In genomic region chr1:50620680-50621329, GRCh38 we compare ENCODE assay signal across 9 cellular contexts.
DNase-seq lines count a peak whose midpoint lies in the region; ATAC-seq, FAIRE-seq and TF ChIP-seq lines count a peak whose summit lies in the region.
"Had no signal": no experiment of that assay in that cellular context is flagged by ENCODE, and none has a peak within 500 bp of the region (broad histone marks: within the 10 kb centered on the region; RNA-seq: fewer than 3 reads in every experiment).

No MANE protein-coding gene starts in this region.

- H3K4me3 ChIP-seq in endothelial cell of umbilical vein (replicated peaks in 1 of 3; ENCODE audit: insufficient read depth in 1 of 3, low read depth in 1 of 3, low read length in 3 of 3) (no peak overlapping the region), prostate gland (no peak overlapping the region)

- peaks cover 5% of the 10 kb centered on the region for H3K9me3 Mint-ChIP-seq in activated T-cell treated with anti-CD3 and anti-CD28 coated beads, Interleukin-2, amount 50 U/mL, for 24 hours

- 83% methylated on average over 6 of the region's 6 CpGs for WGBS in prostate gland

- CTCF ChIA-PET in endothelial cell of umbilical vein (lab: Charles Lee): interaction anchor here (0.6 to 7.1 kb wide), 26 partner anchors 8 to 1939 kb away, joined by 3 to 142 read pairs (median 4); partner anchors contain the start of gene RNF11

- H3K4me1 ChIP-seq in endothelial cell of umbilical vein (ENCODE audit: control insufficient read depth, extremely low read depth, insufficient read depth, low read length) (no peaks in the 10 kb centered on the region), prostate gland (replicated peaks) (no peaks in the 10 kb centered on the region)

- H4K20me1 ChIP-seq in endothelial cell of umbilical vein (replicated peaks; ENCODE audit: control insufficient read depth, extremely low read depth, insufficient read depth, low read length): no peaks in the 10 kb centered on the region

- intact Hi-C loops in endothelial cell of umbilical vein (cut with micrococcal nuclease) (loop anchor here (1.0 kb wide), 1 partner anchor 83 kb away; no protein-coding TSS in a partner anchor), prostate gland (cut with DNase I) (no loop called here)

- TF ChIP-seq CTCF in endothelial cell of umbilical vein (IDR thresholded peaks at IDR 0.05; ENCODE audit: extremely low read depth in 1 of 2, insufficient read depth in 1 of 2, low read depth in 1 of 2, low read length in 2 of 2) (peak; percentile 26 to 54), prostate gland (IDR thresholded peaks at IDR 0.05) (peak in 3 of 4 experiments; percentile 45 to 52 (median 48))

- peak; percentile 74 for FAIRE-seq in endothelial cell of umbilical vein (lab: Jason Lieb, UNC)
- FAIRE-seq: A204.1 had no signal

- POLR2A ChIA-PET in endothelial cell of umbilical vein (lab: Charles Lee): interaction anchor here (0.8 kb wide), 1 partner anchor 9 kb away, joined by 5 read pairs; no protein-coding TSS in a partner anchor

- no peak overlapping the region for H2AFZ ChIP-seq in endothelial cell of umbilical vein (ENCODE audit: low read depth, low read length)

- H3K27me3 Mint-ChIP-seq in activated T-cell treated with anti-CD3 and anti-CD28 coated beads, Interleukin-2, amount 50 U/mL, for 24 hours: no peaks in the 10 kb centered on the region
- no peaks in the 10 kb centered on the region for H3K27me3 Mint-ChIP-seq in T-helper 17 cell

- no peak overlapping the region for H3K27ac Mint-ChIP-seq in activated T-cell treated with anti-CD3 and anti-CD28 coated beads, Interleukin-2, amount 50 U/mL, for 24 hours
- no peak overlapping the region for H3K27ac Mint-ChIP-seq in T-helper 17 cell

- H3K27ac ChIP-seq in endothelial cell of umbilical vein (ENCODE audit: insufficient read depth, low read depth, low read length) (no peak overlapping the region), prostate gland (no peak overlapping the region)

- ATAC-seq in T-helper 17 cell: no peak

- no peaks in the 10 kb centered on the region for H3K9me3 ChIP-seq in endothelial cell of umbilical vein (replicated peaks; ENCODE audit: control insufficient read depth, insufficient read depth, low read length)
- H3K9me3 ChIP-seq in prostate gland: no peaks in the 10 kb centered on the region
- no peaks in the 10 kb centered on the region for H3K9me3 ChIP-seq in T-helper 17 cell (ENCODE audit: control insufficient read depth, low read length, poor library complexity, severe bottlenecking)

- no peaks in the 10 kb centered on the region for H3K36me3 ChIP-seq in endothelial cell of umbilical vein (ENCODE audit: control insufficient read depth in 2 of 2, extremely low read depth in 1 of 2, insufficient read depth in 2 of 2, low read length in 2 of 2)
- H3K36me3 ChIP-seq in prostate gland: no peaks in the 10 kb centered on the region

- no peaks in the 10 kb centered on the region for H3K79me2 ChIP-seq in endothelial cell of umbilical vein (ENCODE audit: control insufficient read depth, insufficient read depth, low read length)

- no peaks in the 10 kb centered on the region for H3K9me1 ChIP-seq in endothelial cell of umbilical vein (replicated peaks; ENCODE audit: control insufficient read depth, extremely low read depth, insufficient read depth, low read length)

- H3K4me2 ChIP-seq in endothelial cell of umbilical vein (ENCODE audit: insufficient read depth, low read length): no peak overlapping the region

- peaks cover 23% of the 10 kb centered on the region for H3K36me3 Mint-ChIP-seq in activated T-cell treated with anti-CD3 and anti-CD28 coated beads, Interleukin-2, amount 50 U/mL, for 24 hours (ENCODE audit: low read depth)
- H3K36me3 Mint-ChIP-seq in T-helper 17 cell (ENCODE audit: low read depth): peaks cover 2% of the 10 kb centered on the region

- dilution Hi-C loops in endothelial cell of umbilical vein (cut with MboI; ENCODE audit: extremely low pct_ligation_motif_present, low sequenced_read_pairs): no loop called here

- DNase-seq in DMS 273 (lab: John Stamatoyannopoulos, UW; ENCODE audit: unreplicated experiment) (peak; percentile 35), DMS 273 treated with DMSO at 0.1 percent for 48 hours (lab: John Stamatoyannopoulos, UW) (no peak), NCI-H345 treated with DMSO at 0.1 percent for 48 hours (lab: John Stamatoyannopoulos, UW; ENCODE audit: unreplicated experiment) (peak; percentile 66), endothelial cell of umbilical vein (ENCODE audit: low read depth, low spot score) (peak; percentile 42), prostate gland (ENCODE audit: low spot score) (peak; percentile 28), T-helper 17 cell (no peak)
- DNase-seq in activated T-cell treated with anti-CD3 and anti-CD28 coated beads, Interleukin-2, amount 50 U/mL, for 24 hours: no peak
- no peak for DNase-seq in activated naive CD4-positive, alpha-beta T cell treated with anti-CD3 and anti-CD28 coated beads, Interleukin-2, amount 50 U/mL, for 16 hours

- no peaks in the 10 kb centered on the region for H3K4me1 Mint-ChIP-seq in activated T-cell treated with anti-CD3 and anti-CD28 coated beads, Interleukin-2, amount 50 U/mL, for 24 hours (ENCODE audit: low read depth)
- peaks cover 2% of the 10 kb centered on the region for H3K4me1 Mint-ChIP-seq in T-helper 17 cell

- no peaks in the 10 kb centered on the region for H3K27me3 ChIP-seq in endothelial cell of umbilical vein (ENCODE audit: control insufficient read depth in 2 of 2, insufficient read depth in 2 of 2, low read length in 2 of 2)
- no peaks in the 10 kb centered on the region for H3K27me3 ChIP-seq in prostate gland (replicated peaks; ENCODE audit: insufficient read depth)

- no peak overlapping the region for H3K9ac ChIP-seq in endothelial cell of umbilical vein (replicated peaks; ENCODE audit: extremely low read depth, insufficient read depth, low read length)

- TF ChIP-seq POLR2A in endothelial cell of umbilical vein (IDR thresholded peaks at IDR 0.05; ENCODE audit: low read depth, low read length) (no peak), prostate gland (IDR thresholded peaks at IDR 0.05) (no peak)

- H3K4me3 Mint-ChIP-seq in activated T-cell treated with anti-CD3 and anti-CD28 coated beads, Interleukin-2, amount 50 U/mL, for 24 hours: no peak overlapping the region
- H3K4me3 Mint-ChIP-seq in T-helper 17 cell: no peak overlapping the region

- BruUV-seq in endothelial cell of umbilical vein (replicated peaks; lab: Mats Ljungman, UMichigan): no TSS peak

TF ChIP-seq in endothelial cell of umbilical vein, 7 proteins besides CTCF, POLR2A, EP300 and RAD21:
- TF ChIP-seq JUN (IDR thresholded peaks at IDR 0.05; ENCODE audit: borderline replicate concordance, insufficient read depth, insufficient read length, low read depth) (no peak), POLR2AphosphoS5 (IDR thresholded peaks at IDR 0.05; ENCODE audit: insufficient read depth, low read depth, low read length) (no peak)

Comparison
In these comparisons a context has a peak if more than half of its experiments do, and no peak if none do; other contexts are left out.
1. DNase-seq: peak in DMS 273 (single experiment), NCI-H345 treated with DMSO at 0.1 percent for 48 hours (single experiment), endothelial cell of umbilical vein (single experiment) and prostate gland (single experiment); none in DMS 273 treated with DMSO at 0.1 percent for 48 hours (single experiment), activated T-cell treated with anti-CD3 and anti-CD28 coated beads, Interleukin-2, amount 50 U/mL, for 24 hours (single experiment), activated naive CD4-positive, alpha-beta T cell treated with anti-CD3 and anti-CD28 coated beads, Interleukin-2, amount 50 U/mL, for 16 hours (single experiment) and T-helper 17 cell (0 of 3).